1 cellular context compared by ENCODE assay signal in the genomic region with DNA sequence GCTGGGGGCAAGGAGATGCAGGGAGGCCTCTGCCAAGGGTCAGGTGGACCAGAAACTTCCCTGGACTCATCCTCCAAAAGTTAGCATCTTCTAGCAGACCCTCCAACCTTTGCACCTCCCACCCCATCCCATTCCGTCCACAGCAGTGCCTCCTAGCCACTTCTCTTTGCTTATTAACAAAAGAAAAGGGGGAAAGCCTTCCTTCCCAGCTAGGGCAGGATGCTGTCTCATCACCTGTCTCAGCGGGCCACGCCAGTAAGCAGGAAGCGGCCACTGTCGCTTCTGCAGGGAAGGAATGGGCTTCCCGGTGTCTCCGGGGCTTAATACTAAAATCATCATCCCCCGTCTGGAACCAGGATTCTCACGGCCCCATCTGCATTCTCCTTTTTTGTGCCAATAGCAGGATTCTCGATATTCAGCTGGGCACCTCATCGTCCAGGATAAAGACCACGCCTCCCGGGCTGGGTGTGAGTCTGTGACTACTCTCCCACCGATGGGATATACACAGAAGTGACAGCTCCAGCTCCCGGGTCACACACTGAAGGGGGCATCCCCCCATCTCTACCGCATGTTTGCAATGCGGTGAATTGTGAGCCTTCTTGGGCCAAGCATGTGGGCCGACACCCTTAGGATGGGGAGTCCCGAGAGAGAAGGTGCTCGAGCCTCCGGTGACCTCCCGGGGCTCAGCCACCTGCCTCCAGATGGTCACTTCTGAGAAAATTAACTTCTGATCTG.
TF ChIP-seq lines count a peak whose summit lies in the region.

No MANE protein-coding gene starts in this region.

TF ChIP-seq in HepG2, 621 proteins besides CTCF, POLR2A, EP300 and RAD21:
- no peak for TF ChIP-seq ZNF672 (CRISPR knock-in tag; IDR thresholded peaks at IDR 0.05)
- TF ChIP-seq, protein P1, sequence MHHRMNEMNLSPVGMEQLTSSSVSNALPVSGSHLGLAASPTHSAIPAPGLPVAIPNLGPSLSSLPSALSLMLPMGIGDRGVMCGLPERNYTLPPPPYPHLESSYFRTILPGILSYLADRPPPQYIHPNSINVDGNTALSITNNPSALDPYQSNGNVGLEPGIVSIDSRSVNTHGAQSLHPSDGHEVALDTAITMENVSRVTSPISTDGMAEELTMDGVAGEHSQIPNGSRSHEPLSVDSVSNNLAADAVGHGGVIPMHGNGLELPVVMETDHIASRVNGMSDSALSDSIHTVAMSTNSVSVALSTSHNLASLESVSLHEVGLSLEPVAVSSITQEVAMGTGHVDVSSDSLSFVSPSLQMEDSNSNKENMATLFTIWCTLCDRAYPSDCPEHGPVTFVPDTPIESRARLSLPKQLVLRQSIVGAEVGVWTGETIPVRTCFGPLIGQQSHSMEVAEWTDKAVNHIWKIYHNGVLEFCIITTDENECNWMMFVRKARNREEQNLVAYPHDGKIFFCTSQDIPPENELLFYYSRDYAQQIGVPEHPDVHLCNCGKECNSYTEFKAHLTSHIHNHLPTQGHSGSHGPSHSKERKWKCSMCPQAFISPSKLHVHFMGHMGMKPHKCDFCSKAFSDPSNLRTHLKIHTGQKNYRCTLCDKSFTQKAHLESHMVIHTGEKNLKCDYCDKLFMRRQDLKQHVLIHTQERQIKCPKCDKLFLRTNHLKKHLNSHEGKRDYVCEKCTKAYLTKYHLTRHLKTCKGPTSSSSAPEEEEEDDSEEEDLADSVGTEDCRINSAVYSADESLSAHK (CRISPR knock-in tag; IDR thresholded peaks at IDR 0.05; ENCODE audit: borderline replicate concordance) = no peak
- no peak for TF ChIP-seq SNAI1 (CRISPR knock-in tag; IDR thresholded peaks at IDR 0.05; ENCODE audit: borderline replicate concordance)
- TF ChIP-seq CREM (IDR thresholded peaks at IDR 0.05) = no peak
- no peak for TF ChIP-seq CREM (CRISPR knock-in tag; IDR thresholded peaks at IDR 0.05)
- TF ChIP-seq ZNF629 (CRISPR knock-in tag; conservative IDR thresholded peaks at IDR 0.05) = no peak
